In the genomic region with DNA sequence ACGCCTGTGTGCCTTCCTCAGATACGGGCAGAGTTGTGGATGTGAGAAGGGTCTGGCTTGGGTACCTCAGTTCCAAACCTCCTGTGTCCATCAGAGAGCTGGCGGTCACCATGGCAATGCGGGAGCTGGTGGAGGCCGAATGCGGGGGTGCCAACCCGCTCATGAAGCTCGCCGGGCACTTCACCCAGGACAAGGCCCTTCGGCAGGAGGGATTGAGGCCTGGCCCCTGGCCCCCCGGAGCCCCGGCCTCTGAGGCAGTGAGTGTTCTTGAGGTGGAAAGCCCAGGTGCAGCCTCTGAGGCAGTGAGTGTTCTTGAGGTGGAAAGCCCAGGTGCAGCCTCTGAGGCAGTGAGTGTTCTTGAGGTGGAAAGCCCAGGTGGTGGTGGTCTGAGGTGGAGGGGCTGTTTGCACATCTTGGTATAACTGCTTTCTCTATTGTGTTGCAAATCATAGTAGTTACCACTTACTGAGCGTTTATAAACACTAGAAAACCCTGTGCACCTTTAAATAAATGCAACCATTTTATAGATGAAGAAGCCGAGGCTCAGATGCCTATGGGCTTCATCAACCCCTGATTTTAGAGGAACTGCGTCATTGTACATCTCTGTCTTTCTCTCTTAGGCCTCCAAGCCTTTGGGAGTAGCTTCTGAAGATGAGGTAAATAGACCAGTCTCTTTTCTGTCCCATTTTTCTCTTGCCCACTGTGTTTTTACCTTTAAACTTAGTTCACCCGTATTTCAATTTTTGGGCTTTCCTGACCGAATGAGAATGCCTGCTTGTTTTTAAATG, we compare ENCODE assay signal across 8 cellular contexts. TPM values are rescaled to one million over a fixed set of nuclear protein-coding genes. Genes with fewer than 3 reads are reported as not detected.
A peak's percentile ranks its signal among the peaks of the same experiment; 100 is the strongest.
DNase-seq lines count a peak whose midpoint lies in the region; ATAC-seq, FAIRE-seq and TF ChIP-seq lines count a peak whose summit lies in the region.

No MANE protein-coding gene starts in this region.

- peak overlapping the region; percentile 91 for H3K4me3 Mint-ChIP-seq in GM23338
- H3K4me3 Mint-ChIP-seq in stimulated activated naive CD8-positive, alpha-beta T cell treated with anti-CD3 and anti-CD28 coated beads, Interleukin-15, amount 100 ng/mL, for 72 hours, result peak overlapping the region; percentile 97 to 98

- peaks cover 31% of the 10 kb centered on the region for H3K79me2 ChIP-seq in GM23338 (replicated peaks; ENCODE audit: insufficient read depth)

- H2AFZ ChIP-seq in GM23338, result peak overlapping the region; percentile 90

- H3K9me3 ChIP-seq in left lung, result no peaks in the 10 kb centered on the region

- H3F3A ChIP-seq in GM23338 (replicated peaks; ENCODE audit: low read depth), result no peaks in the 10 kb centered on the region

- peaks cover 38% of the 10 kb centered on the region for H3K36me3 Mint-ChIP-seq in GM23338 (ENCODE audit: low read depth)

- H3K4me1 ChIP-seq in GM23338 (ENCODE audit: insufficient read depth) (peaks cover 14% of the 10 kb centered on the region; the same call in 1 of the 2 replicates), left lung (peaks cover 8 to 41% of the 10 kb centered on the region in 2 donors)

- peaks cover 7% of the 10 kb centered on the region for H3K27me3 Mint-ChIP-seq in GM23338 (ENCODE audit: insufficient read depth, low read depth, poor library complexity)
- no peaks in the 10 kb centered on the region for H3K27me3 Mint-ChIP-seq in stimulated activated naive CD8-positive, alpha-beta T cell treated with anti-CD3 and anti-CD28 coated beads, Interleukin-15, amount 100 ng/mL, for 72 hours

- H3K4me1 Mint-ChIP-seq in GM23338, result peaks cover 26% of the 10 kb centered on the region
- H3K4me1 Mint-ChIP-seq in stimulated activated naive CD8-positive, alpha-beta T cell treated with anti-CD3 and anti-CD28 coated beads, Interleukin-15, amount 100 ng/mL, for 72 hours, result peaks cover 62% of the 10 kb centered on the region

- FAIRE-seq in H54 (lab: Jason Lieb, UNC), result no peak

- H3K27ac Mint-ChIP-seq in GM23338, result no peak overlapping the region
- peak overlapping the region in 1 of 2 donors; percentile 74 for H3K27ac Mint-ChIP-seq in stimulated activated naive CD8-positive, alpha-beta T cell treated with anti-CD3 and anti-CD28 coated beads, Interleukin-15, amount 100 ng/mL, for 72 hours

- H3K9me2 ChIP-seq in GM23338 (ENCODE audit: insufficient read depth), result no peaks in the 10 kb centered on the region

- H4K20me1 ChIP-seq in GM23338 (replicated peaks; ENCODE audit: insufficient read depth), result peaks cover 17% of the 10 kb centered on the region

- H3K27ac ChIP-seq in GM23338 (ENCODE audit: low read depth) (no peak overlapping the region), left lung (peak overlapping the region in 1 of 2 donors; percentile 95)

- H3K27me3 ChIP-seq in GM23338 (ENCODE audit: insufficient read depth) (no peaks in the 10 kb centered on the region), left lung (no peaks in the 10 kb centered on the region)

- TF ChIP-seq POLR2A in H54 (IDR thresholded peaks at IDR 0.05; ENCODE audit: low read depth, low read length), result no peak

- H3K4me2 ChIP-seq in GM23338, result peak overlapping the region; percentile 97

- peak; percentile 20 for ATAC-seq in GM23338
- no peak for ATAC-seq in left lung
- peak; percentile 1 for ATAC-seq in stimulated activated naive CD8-positive, alpha-beta T cell treated with anti-CD3 and anti-CD28 coated beads, Interleukin-15, amount 100 ng/mL, for 72 hours

- H3K4me3 ChIP-seq in GM23338 (peak overlapping the region; percentile 94), left lung (peak overlapping the region; percentile 84 to 92)

- TF ChIP-seq CTCF in GM23338 (conservative IDR thresholded peaks at IDR 0.05; ENCODE audit: low read depth in 2 of 2) (no peak), left lung (IDR thresholded peaks at IDR 0.05) (no peak)

- peak; percentile 49 for DNase-seq in AG20443 (ENCODE audit: low spot score)
- DNase-seq in GM23338 (ENCODE audit: low spot score), result peak; percentile 65
- DNase-seq in RPMI8226, result peak; percentile 27
- DNase-seq in cerebellar cortex (ENCODE audit: low spot score), result peak; percentile 56
- DNase-seq in left lung, result peak in 1 of 2 donors; percentile 80
- DNase-seq in stimulated activated naive CD8-positive, alpha-beta T cell treated with anti-CD3 and anti-CD28 coated beads, Interleukin-15, amount 100 ng/mL, for 72 hours, result peak in 1 of 2 donors; percentile 22
- no peak for DNase-seq in H54 (ENCODE audit: insufficient read length, low spot score)
- no peak for DNase-seq in NCI-H2029 (lab: John Stamatoyannopoulos, UW)

- intact Hi-C loops in left lung (cut with DNase I), result no loop called here

- H3K36me3 ChIP-seq in GM23338 (ENCODE audit: insufficient read depth) (peaks cover 17% of the 10 kb centered on the region), left lung (peaks cover 0 to 22% of the 10 kb centered on the region in 2 donors)

- H3K9me3 Mint-ChIP-seq in GM23338, result no peaks in the 10 kb centered on the region; the same call in 2 of the 3 replicates
- no peaks in the 10 kb centered on the region for H3K9me3 Mint-ChIP-seq in stimulated activated naive CD8-positive, alpha-beta T cell treated with anti-CD3 and anti-CD28 coated beads, Interleukin-15, amount 100 ng/mL, for 72 hours

TF ChIP-seq in GM23338, 12 proteins besides CTCF, POLR2A, EP300 and RAD21 (continues in another document):
- TF ChIP-seq, protein P1, sequence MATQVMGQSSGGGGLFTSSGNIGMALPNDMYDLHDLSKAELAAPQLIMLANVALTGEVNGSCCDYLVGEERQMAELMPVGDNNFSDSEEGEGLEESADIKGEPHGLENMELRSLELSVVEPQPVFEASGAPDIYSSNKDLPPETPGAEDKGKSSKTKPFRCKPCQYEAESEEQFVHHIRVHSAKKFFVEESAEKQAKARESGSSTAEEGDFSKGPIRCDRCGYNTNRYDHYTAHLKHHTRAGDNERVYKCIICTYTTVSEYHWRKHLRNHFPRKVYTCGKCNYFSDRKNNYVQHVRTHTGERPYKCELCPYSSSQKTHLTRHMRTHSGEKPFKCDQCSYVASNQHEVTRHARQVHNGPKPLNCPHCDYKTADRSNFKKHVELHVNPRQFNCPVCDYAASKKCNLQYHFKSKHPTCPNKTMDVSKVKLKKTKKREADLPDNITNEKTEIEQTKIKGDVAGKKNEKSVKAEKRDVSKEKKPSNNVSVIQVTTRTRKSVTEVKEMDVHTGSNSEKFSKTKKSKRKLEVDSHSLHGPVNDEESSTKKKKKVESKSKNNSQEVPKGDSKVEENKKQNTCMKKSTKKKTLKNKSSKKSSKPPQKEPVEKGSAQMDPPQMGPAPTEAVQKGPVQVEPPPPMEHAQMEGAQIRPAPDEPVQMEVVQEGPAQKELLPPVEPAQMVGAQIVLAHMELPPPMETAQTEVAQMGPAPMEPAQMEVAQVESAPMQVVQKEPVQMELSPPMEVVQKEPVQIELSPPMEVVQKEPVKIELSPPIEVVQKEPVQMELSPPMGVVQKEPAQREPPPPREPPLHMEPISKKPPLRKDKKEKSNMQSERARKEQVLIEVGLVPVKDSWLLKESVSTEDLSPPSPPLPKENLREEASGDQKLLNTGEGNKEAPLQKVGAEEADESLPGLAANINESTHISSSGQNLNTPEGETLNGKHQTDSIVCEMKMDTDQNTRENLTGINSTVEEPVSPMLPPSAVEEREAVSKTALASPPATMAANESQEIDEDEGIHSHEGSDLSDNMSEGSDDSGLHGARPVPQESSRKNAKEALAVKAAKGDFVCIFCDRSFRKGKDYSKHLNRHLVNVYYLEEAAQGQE (IDR thresholded peaks at IDR 0.05; ENCODE audit: unreplicated experiment), result no peak

RNA-seq across cellular contexts. Expression of a gene that starts 1.0 kb away (rescaled TPM):
- 58.8 and 72.0 TPM in 2 replicates for total RNA-seq in GM23338 (2014; rRNA removed; shearing (Covaris generic))
- 7.4 and 7.5 TPM in 2 replicates for polyA plus RNA-seq in GM23338 (2016; fragmentation: Nextera tagmentation; extraction: Ambion mirVana)
- total RNA-seq in left lung, result 10 to 100 TPM; 34.1 to 36.5 TPM

Comparison
In these comparisons a context has a peak if more than half of its experiments do, and no peak if none do; other contexts are left out.
1. DNase-seq: peak in AG20443 (single experiment), GM23338 (single experiment), RPMI8226 (single experiment) and cerebellar cortex (single experiment); none in H54 (single experiment) and NCI-H2029 (single experiment).